Comparison of ENCODE assay signal across 3 cellular contexts in genomic region chr18:24659837-24660720, GRCh38.
TF ChIP-seq lines count a peak whose summit lies in the region.

No MANE protein-coding gene starts in this region.

TF ChIP-seq in GM12878, 131 proteins besides CTCF, POLR2A, EP300 and RAD21 (continued from another document):
- TF ChIP-seq, protein P1, sequence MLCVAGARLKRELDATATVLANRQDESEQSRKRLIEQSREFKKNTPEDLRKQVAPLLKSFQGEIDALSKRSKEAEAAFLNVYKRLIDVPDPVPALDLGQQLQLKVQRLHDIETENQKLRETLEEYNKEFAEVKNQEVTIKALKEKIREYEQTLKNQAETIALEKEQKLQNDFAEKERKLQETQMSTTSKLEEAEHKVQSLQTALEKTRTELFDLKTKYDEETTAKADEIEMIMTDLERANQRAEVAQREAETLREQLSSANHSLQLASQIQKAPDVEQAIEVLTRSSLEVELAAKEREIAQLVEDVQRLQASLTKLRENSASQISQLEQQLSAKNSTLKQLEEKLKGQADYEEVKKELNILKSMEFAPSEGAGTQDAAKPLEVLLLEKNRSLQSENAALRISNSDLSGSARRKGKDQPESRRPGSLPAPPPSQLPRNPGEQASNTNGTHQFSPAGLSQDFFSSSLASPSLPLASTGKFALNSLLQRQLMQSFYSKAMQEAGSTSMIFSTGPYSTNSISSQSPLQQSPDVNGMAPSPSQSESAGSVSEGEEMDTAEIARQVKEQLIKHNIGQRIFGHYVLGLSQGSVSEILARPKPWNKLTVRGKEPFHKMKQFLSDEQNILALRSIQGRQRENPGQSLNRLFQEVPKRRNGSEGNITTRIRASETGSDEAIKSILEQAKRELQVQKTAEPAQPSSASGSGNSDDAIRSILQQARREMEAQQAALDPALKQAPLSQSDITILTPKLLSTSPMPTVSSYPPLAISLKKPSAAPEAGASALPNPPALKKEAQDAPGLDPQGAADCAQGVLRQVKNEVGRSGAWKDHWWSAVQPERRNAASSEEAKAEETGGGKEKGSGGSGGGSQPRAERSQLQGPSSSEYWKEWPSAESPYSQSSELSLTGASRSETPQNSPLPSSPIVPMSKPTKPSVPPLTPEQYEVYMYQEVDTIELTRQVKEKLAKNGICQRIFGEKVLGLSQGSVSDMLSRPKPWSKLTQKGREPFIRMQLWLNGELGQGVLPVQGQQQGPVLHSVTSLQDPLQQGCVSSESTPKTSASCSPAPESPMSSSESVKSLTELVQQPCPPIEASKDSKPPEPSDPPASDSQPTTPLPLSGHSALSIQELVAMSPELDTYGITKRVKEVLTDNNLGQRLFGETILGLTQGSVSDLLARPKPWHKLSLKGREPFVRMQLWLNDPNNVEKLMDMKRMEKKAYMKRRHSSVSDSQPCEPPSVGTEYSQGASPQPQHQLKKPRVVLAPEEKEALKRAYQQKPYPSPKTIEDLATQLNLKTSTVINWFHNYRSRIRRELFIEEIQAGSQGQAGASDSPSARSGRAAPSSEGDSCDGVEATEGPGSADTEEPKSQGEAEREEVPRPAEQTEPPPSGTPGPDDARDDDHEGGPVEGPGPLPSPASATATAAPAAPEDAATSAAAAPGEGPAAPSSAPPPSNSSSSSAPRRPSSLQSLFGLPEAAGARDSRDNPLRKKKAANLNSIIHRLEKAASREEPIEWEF (IDR thresholded peaks at IDR 0.05; ENCODE audit: insufficient replicate concordance, low read depth, low read length): no peak
- TF ChIP-seq MTA2 (IDR thresholded peaks at IDR 0.05; ENCODE audit: low read depth) (no peak), EGR1 (IDR thresholded peaks at IDR 0.05; ENCODE audit: borderline replicate concordance in 1 of 2, low read depth in 2 of 2, low read length in 2 of 2) (no peak)

TF ChIP-seq in neural cell, 6 proteins besides CTCF, POLR2A, EP300 and RAD21 (continued from another document):
- TF ChIP-seq EZH2 (IDR thresholded peaks at IDR 0.05; ENCODE audit: borderline replicate concordance, insufficient read depth, low read length, poor library complexity, severe bottlenecking): no peak

TF ChIP-seq in WTC11, 78 proteins besides CTCF, POLR2A, EP300 and RAD21 (continued from another document):
- TF ChIP-seq ZSCAN18 (CRISPR knock-in tag; IDR thresholded peaks at IDR 0.05) (no peak), ZNF423 (CRISPR knock-in tag; IDR thresholded peaks at IDR 0.05) (no peak), SOX15 (CRISPR knock-in tag; IDR thresholded peaks at IDR 0.05) (no peak), ZNF532 (CRISPR knock-in tag; IDR thresholded peaks at IDR 0.05; ENCODE audit: borderline replicate concordance) (no peak), ZNF396 (CRISPR knock-in tag; IDR thresholded peaks at IDR 0.05; ENCODE audit: borderline replicate concordance) (no peak), MAX (CRISPR knock-in tag; IDR thresholded peaks at IDR 0.05) (no peak), JAZF1 (CRISPR knock-in tag; IDR thresholded peaks at IDR 0.05) (no peak), MYBL2 (CRISPR knock-in tag; IDR thresholded peaks at IDR 0.05) (no peak)
